ENCODE assay signal across 14 cellular contexts in genomic region chr2:136214284-136214683, GRCh38.
DNase-seq lines count a peak whose midpoint lies in the region; ATAC-seq and TF ChIP-seq lines count a peak whose summit lies in the region.
"Had no signal": no experiment of that assay in that cellular context is flagged by ENCODE, and none has a peak within 500 bp of the region (broad histone marks: within the 10 kb centered on the region; RNA-seq: fewer than 3 reads in every experiment).

No MANE protein-coding gene starts in this region.

- peaks cover 10% of the 10 kb centered on the region for H3K9me3 Mint-ChIP-seq in CD8-positive, alpha-beta T cell
- H3K9me3 Mint-ChIP-seq in memory B cell (peaks cover 7% of the 10 kb centered on the region), endothelial cell (ENCODE audit: unreplicated experiment) (no peaks in the 10 kb centered on the region)

- H3K4me3 ChIP-seq in CD8-positive, alpha-beta T cell (ENCODE audit: low read depth, low read length): no peak overlapping the region

- no peak for DNase-seq in CD8-positive, alpha-beta T cell
- DNase-seq in SKM-1 (lab: John Stamatoyannopoulos, UW; ENCODE audit: unreplicated experiment) (peak; percentile 92), memory B cell (ENCODE audit: low spot score in 2 of 2) (no peak), kidney glomerular epithelial cell (lab: John Stamatoyannopoulos, UW) (no peak), ecto neural progenitor cell (ENCODE audit: low spot score) (no peak), endothelial cell (ENCODE audit: low spot score) (no peak), NCI-H446 (lab: John Stamatoyannopoulos, UW) (no peak)
- DNase-seq: activated CD8-positive, alpha-beta memory T cell treated with anti-CD3 and anti-CD28 coated beads, Interleukin-2, amount 50 U/mL, for 4 hours; effector CD4-positive, alpha-beta T cell; IMR-90; NCI-H2107; occipital lobe; T1000 had no signal

- no peak for ATAC-seq in CD8-positive, alpha-beta T cell
- peak; percentile 42 for ATAC-seq in HG03354 (IDR thresholded peaks at IDR 0.05; ENCODE audit: poor library complexity, severe bottlenecking, unreplicated experiment)
- peak; percentile 52 for ATAC-seq in memory B cell (ENCODE audit: low read depth)

- no peak overlapping the region for H3K27ac ChIP-seq in CD8-positive, alpha-beta T cell (ENCODE audit: low read depth, low read length)

- intact Hi-C loops in CD8-positive, alpha-beta T cell (cut with DNase I, micrococcal nuclease): loop anchor here (5.0 kb wide), 1 partner anchor 77 kb away; no protein-coding TSS in a partner anchor

- H3K4me1 ChIP-seq in CD8-positive, alpha-beta T cell (ENCODE audit: insufficient read depth, low read length): peaks cover 26% of the 10 kb centered on the region

- no peaks in the 10 kb centered on the region for H3K36me3 Mint-ChIP-seq in CD8-positive, alpha-beta T cell
- H3K36me3 Mint-ChIP-seq in memory B cell (peaks cover 3% of the 10 kb centered on the region), endothelial cell (ENCODE audit: low read depth, unreplicated experiment) (no peaks in the 10 kb centered on the region)

- H3K36me3 ChIP-seq in CD8-positive, alpha-beta T cell (ENCODE audit: insufficient read depth, low read length): no peaks in the 10 kb centered on the region

- H3K27ac Mint-ChIP-seq in CD8-positive, alpha-beta T cell: peak overlapping the region; percentile 93
- H3K27ac Mint-ChIP-seq in memory B cell (peak overlapping the region; percentile 93), endothelial cell (ENCODE audit: unreplicated experiment) (no peak overlapping the region)

- no peaks in the 10 kb centered on the region for H3K9me3 ChIP-seq in CD8-positive, alpha-beta T cell (ENCODE audit: low read length)

- H3K4me1 Mint-ChIP-seq in CD8-positive, alpha-beta T cell (ENCODE audit: low read depth): peaks cover 45% of the 10 kb centered on the region
- H3K4me1 Mint-ChIP-seq in memory B cell (peaks cover 58% of the 10 kb centered on the region), endothelial cell (ENCODE audit: unreplicated experiment) (peaks cover 9% of the 10 kb centered on the region)

- no peaks in the 10 kb centered on the region for H3K27me3 Mint-ChIP-seq in CD8-positive, alpha-beta T cell (ENCODE audit: low read depth)
- H3K27me3 Mint-ChIP-seq in memory B cell (no peaks in the 10 kb centered on the region), endothelial cell (ENCODE audit: unreplicated experiment) (peaks cover 3% of the 10 kb centered on the region)

- POLR2A ChIA-PET in CD8-positive, alpha-beta T cell (lab: Charles Lee): no interaction called here

- H3K4me3 Mint-ChIP-seq in CD8-positive, alpha-beta T cell: no peak overlapping the region
- H3K4me3 Mint-ChIP-seq in memory B cell (no peak overlapping the region), endothelial cell (ENCODE audit: unreplicated experiment) (no peak overlapping the region)

- CTCF ChIA-PET in CD8-positive, alpha-beta T cell (lab: Charles Lee): no interaction called here

- TF ChIP-seq CTCF in CD8-positive, alpha-beta T cell (IDR thresholded peaks at IDR 0.05): no peak
- TF ChIP-seq CTCF in endothelial cell (IDR thresholded peaks at IDR 0.05; ENCODE audit: unreplicated experiment): no peak

- no peaks in the 10 kb centered on the region for H3K27me3 ChIP-seq in CD8-positive, alpha-beta T cell (ENCODE audit: insufficient read depth, low read length)
